ENCODE assay signal across 8 cellular contexts in the genomic region with DNA sequence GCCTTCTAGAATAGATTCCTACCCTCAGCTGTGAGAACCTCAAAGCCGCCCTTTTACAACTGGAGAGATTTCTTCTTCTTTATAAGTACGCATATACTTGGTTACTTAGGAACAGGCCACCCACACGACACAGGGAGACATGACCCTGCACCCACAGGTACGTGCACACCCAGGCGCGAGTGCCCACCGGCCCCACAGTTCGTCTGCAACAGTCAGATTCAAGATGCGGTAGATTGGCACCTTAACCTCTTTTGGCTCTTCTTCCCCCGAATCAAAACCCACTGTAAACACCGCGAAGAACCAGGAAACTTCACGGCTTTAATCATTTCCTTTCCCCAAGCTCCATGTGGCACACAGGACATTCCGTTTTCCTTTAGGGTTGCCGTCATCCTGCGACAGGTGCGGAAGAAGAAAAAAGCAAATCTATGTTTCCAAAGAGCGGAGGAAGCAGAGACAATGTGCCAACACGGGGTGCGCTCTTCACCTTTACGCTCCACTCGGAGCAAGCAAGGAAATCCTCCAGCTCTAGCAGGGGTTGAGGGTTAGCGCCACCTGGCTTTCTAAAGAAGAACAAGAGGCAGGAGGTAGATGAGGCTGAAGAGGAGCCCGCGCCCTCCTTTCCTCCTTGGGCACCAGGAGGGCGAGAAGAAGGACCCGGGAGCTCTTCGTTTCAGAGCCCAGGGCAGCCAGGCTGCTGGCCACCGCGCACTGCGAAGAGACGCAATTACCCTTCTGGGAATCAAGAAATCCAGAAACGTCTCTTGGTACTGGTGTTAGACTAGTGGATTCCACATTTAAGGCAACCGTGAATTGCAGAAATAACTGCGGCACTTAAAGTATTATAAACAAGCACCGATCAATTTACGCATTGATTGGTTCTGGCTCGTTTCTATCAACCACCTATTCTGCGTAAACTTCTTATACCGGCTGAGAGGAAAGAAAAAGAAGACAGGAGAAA. TPM values are rescaled to one million over a fixed set of nuclear protein-coding genes. Genes with fewer than 3 reads are reported as not detected.
DNase-seq lines count a peak whose midpoint lies in the region; ATAC-seq and TF ChIP-seq lines count a peak whose summit lies in the region.

No MANE protein-coding gene starts in this region.

- H3K27ac ChIP-seq in WERI-Rb-1 = no peak overlapping the region
- H3K27ac ChIP-seq in right lobe of liver = no peak overlapping the region

- peak; percentile 98 for ATAC-seq in HG02642 (IDR thresholded peaks at IDR 0.05; ENCODE audit: poor library complexity, unreplicated experiment)
- peak; percentile 94 to 96 (median 95) for ATAC-seq in right lobe of liver

- 18% methylated on average over 31 of the region's 40 CpGs for WGBS in right lobe of liver (ENCODE audit: insufficient coverage, low coverage, low lambda C conversion rate, missing lambda C conversion rate)

- no peaks in the 10 kb centered on the region for H3K4me1 ChIP-seq in right lobe of liver

- H3K4me3 ChIP-seq in WERI-Rb-1 (ENCODE audit: low read depth, low read length) = peak overlapping the region; percentile 32
- peak overlapping the region; percentile 11 to 26 (median 25) for H3K4me3 ChIP-seq in right lobe of liver

- TF ChIP-seq CTCF in WERI-Rb-1 (IDR thresholded peaks at IDR 0.05; ENCODE audit: low read depth, low read length) (peak; percentile 88), right lobe of liver (IDR thresholded peaks at IDR 0.05) (peak; percentile 58 to 70 (median 66))

- DNase-seq in activated CD8-positive, alpha-beta memory T cell treated with anti-CD3 and anti-CD28 coated beads, Interleukin-2, amount 50 U/mL, for 1 hour (ENCODE audit: extremely low read depth) = peak; percentile 8
- DNase-seq in activated CD8-positive, alpha-beta memory T cell treated with anti-CD3 and anti-CD28 coated beads, Interleukin-2, amount 50 U/mL, for 48 hours = no peak
- DNase-seq in MV-4-11 (lab: John Stamatoyannopoulos, UW) (peak; percentile 35), WERI-Rb-1 (peak; percentile 83), dermis blood vessel endothelial cell (peak; percentile 68), right lobe of liver (peak in 1 of 3 donors; percentile 63)
- peak; percentile 24 for DNase-seq in stimulated activated CD8-positive, alpha-beta memory T cell treated with anti-CD3 and anti-CD28 coated beads, Interleukin-4, amount 100 ng/mL, for 24 hours (ENCODE audit: low read depth)

- TF ChIP-seq POLR2A in right lobe of liver (IDR thresholded peaks at IDR 0.05) = no peak

- no peaks in the 10 kb centered on the region for H3K36me3 ChIP-seq in WERI-Rb-1
- H3K36me3 ChIP-seq in right lobe of liver = no peaks in the 10 kb centered on the region

- no peaks in the 10 kb centered on the region for H3K27me3 ChIP-seq in WERI-Rb-1 (ENCODE audit: insufficient read depth, low read depth, severe bottlenecking)
- H3K27me3 ChIP-seq in right lobe of liver = no peaks in the 10 kb centered on the region

- H3K9me3 ChIP-seq in WERI-Rb-1 (ENCODE audit: severe bottlenecking) = no peaks in the 10 kb centered on the region
- H3K9me3 ChIP-seq in right lobe of liver = no peaks in the 10 kb centered on the region

- intact Hi-C loops in right lobe of liver (cut with DNase I) = no loop called here

RNA-seq across cellular contexts. Expression of a gene that starts 35.7 kb away (rescaled TPM):
- total RNA-seq in dermis blood vessel endothelial cell = not detected in 2 replicates
- total RNA-seq in right lobe of liver = 10 to 100 TPM in 1 of 6 experiments, 1 to 10 TPM in 5; 2.1 to 11.2 (median 6.2) TPM
